ENCODE assay signal across 16 cellular contexts in genomic region chr6:57180596-57180995, GRCh38.
"Had no signal": no experiment of that assay in that cellular context is flagged by ENCODE, and none has a peak within 500 bp of the region (broad histone marks: within the 10 kb centered on the region; RNA-seq: fewer than 3 reads in every experiment).

No MANE protein-coding gene starts in this region.

- H3K4me3 ChIP-seq: dorsolateral prefrontal cortex, ovary, SK-N-MC, thyroid gland had no signal

- H3K4me1 ChIP-seq: thyroid gland had no signal

- H3K36me3 ChIP-seq: ovary had no signal

- H3K9me3 ChIP-seq: ovary, thyroid gland had no signal

- H3K27ac ChIP-seq: ovary, SK-N-MC, thyroid gland, VCaP had no signal

- H3K27me3 ChIP-seq: dorsolateral prefrontal cortex, ovary, thyroid gland had no signal

- ATAC-seq: activated CD8-positive, alpha-beta T cell treated with anti-CD3 and anti-CD28 coated beads, Interleukin-2, amount 10 ng/mL, durations not matched to agents 7 days and 5 days; esophagus mucosa; left lobe of liver; stimulated activated naive CD8-positive, alpha-beta T cell treated with anti-CD3 and anti-CD28 coated beads, Interleukin-15, amount 100 ng/mL, for 72 hours had no signal

- DNase-seq: activated CD4-positive, alpha-beta T cell treated with anti-CD3 and anti-CD28 coated beads for 4 hours; activated CD8-positive, alpha-beta T cell treated with anti-CD3 and anti-CD28 coated beads, Interleukin-2, amount 10 ng/mL, durations not matched to agents 7 days and 5 days; activated effector memory CD4-positive, alpha-beta T cell treated with Interleukin-2 at 50 U/mL for 16 hours; activated naive CD8-positive, alpha-beta T cell treated with anti-CD3 and anti-CD28 coated beads, Interleukin-2, amount 10 ng/mL, durations not matched to agents 7 days and 5 days; aorta; dorsolateral prefrontal cortex; head of caudate nucleus; ovary; stimulated activated CD4-positive, alpha-beta T cell treated with anti-CD3 and anti-CD28 coated beads, Interleukin-4, amount 100 ng/mL, for 4 hours; stimulated activated naive CD8-positive, alpha-beta T cell treated with anti-CD3 and anti-CD28 coated beads, Interleukin-15, amount 100 ng/mL, for 72 hours; T-helper 1 cell; thyroid gland had no signal
